In genomic region chr12:107283652-107284051, GRCh38 we compare ENCODE assay signal across 1 cellular context.
A peak's percentile ranks its signal among the peaks of the same experiment; 100 is the strongest.
TF ChIP-seq lines count a peak whose summit lies in the region.

No MANE protein-coding gene starts in this region.

TF ChIP-seq in HepG2, 621 proteins besides CTCF, POLR2A, EP300 and RAD21 (continued from another document):
- TF ChIP-seq, protein P1, sequence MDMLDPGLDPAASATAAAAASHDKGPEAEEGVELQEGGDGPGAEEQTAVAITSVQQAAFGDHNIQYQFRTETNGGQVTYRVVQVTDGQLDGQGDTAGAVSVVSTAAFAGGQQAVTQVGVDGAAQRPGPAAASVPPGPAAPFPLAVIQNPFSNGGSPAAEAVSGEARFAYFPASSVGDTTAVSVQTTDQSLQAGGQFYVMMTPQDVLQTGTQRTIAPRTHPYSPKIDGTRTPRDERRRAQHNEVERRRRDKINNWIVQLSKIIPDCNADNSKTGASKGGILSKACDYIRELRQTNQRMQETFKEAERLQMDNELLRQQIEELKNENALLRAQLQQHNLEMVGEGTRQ (IDR thresholded peaks at IDR 0.05; ENCODE audit: low read depth, low read length), result peak; percentile 60; the same call in 1 of the 2 replicates
- TF ChIP-seq, protein P1 (CRISPR knock-in tag; IDR thresholded peaks at IDR 0.05; ENCODE audit: borderline replicate concordance), result no peak
- TF ChIP-seq GABPA (IDR thresholded peaks at IDR 0.05; ENCODE audit: low read depth, low read length), result no peak
- no peak for TF ChIP-seq GABPA (CRISPR knock-in tag; IDR thresholded peaks at IDR 0.05; ENCODE audit: low read depth)
- TF ChIP-seq, protein P2, sequence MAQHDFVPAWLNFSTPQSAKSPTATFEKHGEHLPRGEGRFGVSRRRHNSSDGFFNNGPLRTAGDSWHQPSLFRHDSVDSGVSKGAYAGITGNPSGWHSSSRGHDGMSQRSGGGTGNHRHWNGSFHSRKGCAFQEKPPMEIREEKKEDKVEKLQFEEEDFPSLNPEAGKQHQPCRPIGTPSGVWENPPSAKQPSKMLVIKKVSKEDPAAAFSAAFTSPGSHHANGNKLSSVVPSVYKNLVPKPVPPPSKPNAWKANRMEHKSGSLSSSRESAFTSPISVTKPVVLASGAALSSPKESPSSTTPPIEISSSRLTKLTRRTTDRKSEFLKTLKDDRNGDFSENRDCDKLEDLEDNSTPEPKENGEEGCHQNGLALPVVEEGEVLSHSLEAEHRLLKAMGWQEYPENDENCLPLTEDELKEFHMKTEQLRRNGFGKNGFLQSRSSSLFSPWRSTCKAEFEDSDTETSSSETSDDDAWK (CRISPR knock-in tag; IDR thresholded peaks at IDR 0.05), result no peak
- no peak for TF ChIP-seq ZNF530 (CRISPR knock-in tag; IDR thresholded peaks at IDR 0.05; ENCODE audit: low read depth)
